ENCODE assay signal across 8 cellular contexts in the genomic region with DNA sequence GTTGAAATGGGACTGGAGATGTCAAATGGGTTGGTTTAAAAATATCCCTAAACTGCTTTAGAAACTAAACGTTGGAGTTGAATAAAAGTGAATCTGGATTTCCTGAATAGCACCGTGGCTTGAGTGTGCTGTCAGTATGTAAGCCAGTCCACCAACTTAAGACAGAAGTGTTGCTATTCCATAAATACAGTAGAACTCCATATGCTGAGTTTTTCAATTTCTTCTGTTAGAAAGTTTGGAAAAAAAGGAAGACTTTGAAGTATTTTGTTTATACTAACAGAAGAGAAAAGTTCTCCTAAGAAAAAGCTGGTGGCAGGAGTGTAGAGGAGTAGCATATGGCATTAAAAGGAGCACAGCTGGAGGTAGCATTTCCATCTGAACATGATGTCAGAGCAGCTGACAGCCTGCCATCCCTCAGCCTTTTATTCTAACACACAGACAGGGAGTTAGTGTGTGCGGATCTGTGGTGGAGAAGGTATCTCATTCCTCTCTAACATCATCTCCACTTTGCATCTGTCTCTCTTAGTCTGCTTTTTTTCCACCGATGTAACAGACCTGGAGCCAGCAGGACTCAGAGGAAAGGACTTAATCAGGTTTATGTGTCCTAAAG. TPM values are rescaled to one million over a fixed set of nuclear protein-coding genes. Genes with fewer than 3 reads are reported as not detected.
DNase-seq lines count a peak whose midpoint lies in the region; ATAC-seq, FAIRE-seq and TF ChIP-seq lines count a peak whose summit lies in the region.

A gene (plus strand): TSS at position 449 of the 610 bp plus-strand sequence. CDS start 149 bp downstream, at position 598.

- H3K4me1 ChIP-seq in mammary epithelial cell (ENCODE audit: insufficient read depth, low read length) (peaks cover 9% of the 10 kb centered on the region), smooth muscle cell (ENCODE audit: low read depth) (peaks cover 45% of the 10 kb centered on the region)

- in situ Hi-C loops in mammary epithelial cell (cut with MboI; ENCODE audit: low sequenced_read_pairs in 2 of 2), result loop anchor here in 1 of 2 donors (25.0 kb wide), 1 partner anchor 211 kb away; no protein-coding TSS in a partner anchor

- H3K9me3 ChIP-seq in mammary epithelial cell (replicated peaks; ENCODE audit: insufficient read depth, low read length) (no peaks in the 10 kb centered on the region), smooth muscle cell (replicated peaks; ENCODE audit: low read depth) (no peaks in the 10 kb centered on the region)

- peaks cover 9% of the 10 kb centered on the region for H3K36me3 ChIP-seq in mammary epithelial cell (ENCODE audit: insufficient read depth, low read length)
- no peaks in the 10 kb centered on the region for H3K36me3 ChIP-seq in smooth muscle cell (ENCODE audit: low read depth)

- peaks cover 21% of the 10 kb centered on the region for H3F3A ChIP-seq in smooth muscle cell (ENCODE audit: low read depth)

- H4K20me1 ChIP-seq in mammary epithelial cell (ENCODE audit: insufficient read depth, low read length), result no peaks in the 10 kb centered on the region
- peaks cover 53% of the 10 kb centered on the region for H4K20me1 ChIP-seq in smooth muscle cell (ENCODE audit: low read depth)

- DNase-seq in A172 (ENCODE audit: low spot score) (peak; percentile 64), GM12892 (ENCODE audit: insufficient read length) (no peak), NCI-H82 (lab: John Stamatoyannopoulos, UW) (peak; percentile 99), mammary epithelial cell (no peak), islet precursor cell (peak; percentile 75), smooth muscle cell (lab: John Stamatoyannopoulos, UW; ENCODE audit: unreplicated experiment) (no peak)

- H3K4me3 ChIP-seq in mammary epithelial cell (replicated peaks in 1 of 3; ENCODE audit: insufficient read depth in 1 of 3, low read depth in 2 of 3, low read length in 3 of 3), result no peak within 1 kb of the TSS
- peak within 1 kb of the TSS; percentile 71 for H3K4me3 ChIP-seq in smooth muscle cell

- ATAC-seq in GM21529 (IDR thresholded peaks at IDR 0.05; ENCODE audit: unreplicated experiment), result no peak
- ATAC-seq in GM18511 (IDR thresholded peaks at IDR 0.05; ENCODE audit: unreplicated experiment), result no peak

- TF ChIP-seq CTCF in mammary epithelial cell (conservative IDR thresholded peaks at IDR 0.05 in 1 of 2, IDR thresholded peaks at IDR 0.05 in 1 of 2; ENCODE audit: extremely low read depth in 1 of 2, insufficient read depth in 1 of 2, low read depth in 1 of 2, low read length in 2 of 2) (no peak), smooth muscle cell (IDR thresholded peaks at IDR 0.05; ENCODE audit: borderline replicate concordance, insufficient read depth, poor library complexity, severe bottlenecking) (no peak)

- no peak within 1 kb of the TSS for H2AFZ ChIP-seq in mammary epithelial cell (ENCODE audit: low read depth, low read length)
- no peak within 1 kb of the TSS for H2AFZ ChIP-seq in smooth muscle cell (ENCODE audit: low read depth)

- H3K27ac ChIP-seq in mammary epithelial cell (ENCODE audit: insufficient read depth, low read depth, low read length) (no peak within 1 kb of the TSS), smooth muscle cell (ENCODE audit: low read depth) (peak within 1 kb of the TSS; percentile 30)

- WGBS in mammary epithelial cell (ENCODE audit: low coverage, missing lambda C conversion rate), result 85% methylated on average over 4 of the region's 4 CpGs
- WGBS in smooth muscle cell (ENCODE audit: low lambda C conversion rate), result 4% methylated on average over 4 of the region's 4 CpGs

- H3K9ac ChIP-seq in mammary epithelial cell (ENCODE audit: insufficient read depth, low read length) (no peak within 1 kb of the TSS), smooth muscle cell (ENCODE audit: low read depth) (no peak within 1 kb of the TSS)

- no peaks in the 10 kb centered on the region for H3K27me3 ChIP-seq in mammary epithelial cell (ENCODE audit: insufficient read depth, low read length)
- H3K27me3 ChIP-seq in smooth muscle cell (ENCODE audit: low read depth), result no peaks in the 10 kb centered on the region

- H3K4me2 ChIP-seq in mammary epithelial cell (ENCODE audit: insufficient read depth, low read depth, low read length) (peak within 1 kb of the TSS; percentile 86), smooth muscle cell (peak within 1 kb of the TSS; percentile 97)

- intact Hi-C loops in mammary epithelial cell (cut with micrococcal nuclease), result no loop called here

- dilution Hi-C loops in mammary epithelial cell (cut with HindIII; ENCODE audit: low sequenced_read_pairs), result no loop called here

- peaks cover 25% of the 10 kb centered on the region for H3K79me2 ChIP-seq in mammary epithelial cell (ENCODE audit: insufficient read depth, low read length)
- peaks cover 28% of the 10 kb centered on the region for H3K79me2 ChIP-seq in smooth muscle cell (ENCODE audit: low read depth)

- no TSS peak for BruUV-seq in mammary epithelial cell (replicated peaks; lab: Mats Ljungman, UMichigan)

- TF ChIP-seq POLR2A in GM12892 (IDR thresholded peaks at IDR 0.05; ENCODE audit: low read depth, low read length), result no peak

- FAIRE-seq in GM12892 (lab: Jason Lieb, UNC), result peak; percentile 80

- CTCF ChIA-PET in mammary epithelial cell (lab: Charles Lee; ENCODE audit: low non-redundant PET), result interaction anchor here (0.5 to 0.7 kb wide), 2 partner anchors 226 to 253 kb away, joined by 3 read pairs; no protein-coding TSS in a partner anchor

RNA-seq across cellular contexts. Expression of the gene that starts here (rescaled TPM):
- total RNA-seq in A172 (2014; rRNA removed; shearing (Covaris generic)), result 24.5 and 28.8 TPM in 2 replicates
- polyA plus RNA-seq in GM12892 (2012; ENCODE audit: missing spikeins), result 5.0 TPM
- 10 to 100 TPM in 1 of 2 donors, 1 to 10 TPM in 1; 5.9 to 10.2 TPM for total RNA-seq in mammary epithelial cell
- 5.2 TPM for polyA plus RNA-seq in mammary epithelial cell
- 7.0 TPM for polyA minus RNA-seq in mammary epithelial cell
- 4.6 and 8.1 TPM in 2 replicates for total RNA-seq in smooth muscle cell
- polyA plus RNA-seq in smooth muscle cell, result 0.29 and 0.89 TPM in 2 replicates

Comparison
In these comparisons a context has a peak if more than half of its experiments do, and no peak if none do; other contexts are left out.
1. DNase-seq: peak in A172 (single experiment), NCI-H82 (single experiment) and islet precursor cell (single experiment); none in GM12892 (single experiment), mammary epithelial cell (single experiment) and smooth muscle cell (single experiment).